9 cellular contexts compared by ENCODE assay signal in the genomic region with DNA sequence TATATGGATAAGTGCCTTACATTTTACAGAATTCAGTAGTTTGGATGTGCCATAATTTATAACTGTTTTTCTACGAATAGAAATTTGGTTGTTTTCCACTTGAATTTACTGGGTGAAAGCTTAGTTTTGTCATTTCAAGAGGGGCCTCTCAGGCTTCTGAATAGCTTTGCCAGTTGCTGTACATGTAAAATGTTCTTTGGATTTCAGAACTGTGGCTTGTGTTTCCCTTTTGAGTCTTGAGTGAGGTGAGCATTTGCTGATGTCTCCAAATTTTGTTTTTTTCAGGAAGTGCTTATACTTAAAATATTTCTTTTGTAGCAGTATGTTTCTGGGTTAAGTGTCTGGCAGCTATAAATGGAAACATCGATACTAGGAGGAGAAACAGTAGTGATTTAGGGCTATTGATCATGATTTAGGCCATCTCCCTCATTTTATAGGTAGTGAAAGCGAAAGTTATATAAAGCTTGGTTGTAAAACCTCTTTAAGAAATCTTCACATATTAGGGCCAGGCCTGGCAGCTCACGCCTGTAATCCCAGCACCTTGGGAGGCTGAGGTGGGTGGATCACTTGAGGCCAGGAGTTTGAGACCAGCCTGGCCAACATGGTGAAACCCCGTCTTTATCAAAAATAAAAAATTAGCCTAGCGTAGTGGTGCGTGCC. TPM values are rescaled to one million over a fixed set of nuclear protein-coding genes. Genes with fewer than 3 reads are reported as not detected.
DNase-seq lines count a peak whose midpoint lies in the region; ATAC-seq, FAIRE-seq and TF ChIP-seq lines count a peak whose summit lies in the region.
"Had no signal": no experiment of that assay in that cellular context is flagged by ENCODE, and none has a peak within 500 bp of the region (broad histone marks: within the 10 kb centered on the region; RNA-seq: fewer than 3 reads in every experiment).

No MANE protein-coding gene starts in this region.

- ATAC-seq in HG02981 (IDR thresholded peaks at IDR 0.05; ENCODE audit: unreplicated experiment) (peak; percentile 46), esophagus mucosa (no peak), HG02973 (IDR thresholded peaks at IDR 0.05; ENCODE audit: unreplicated experiment) (no peak)

- DNase-seq in GM12865 (ENCODE audit: low read depth) (peak; percentile 52), astrocyte (ENCODE audit: low read depth) (no peak), KBM-7 (no peak), SIG-M5 (lab: John Stamatoyannopoulos, UW) (no peak)
- DNase-seq: NCI-H187 had no signal

- FAIRE-seq in astrocyte (lab: Jason Lieb, UNC) = no peak

- H3K9ac ChIP-seq in astrocyte (ENCODE audit: low read length) (no peak overlapping the region), rectal smooth muscle tissue (ENCODE audit: low read length) (no peak overlapping the region)

- H3K4me3 Mint-ChIP-seq in astrocyte (ENCODE audit: unreplicated experiment) = peak overlapping the region; percentile 37

- TF ChIP-seq CTCF in GM12865 (IDR thresholded peaks at IDR 0.05; ENCODE audit: insufficient read depth, low read depth, low read length, missing control alignments) = no peak
- no peak for TF ChIP-seq CTCF in astrocyte (IDR thresholded peaks at IDR 0.05; ENCODE audit: insufficient read depth, low read depth, low read length)

- peak overlapping the region; percentile 44 for H3K4me3 ChIP-seq in GM12865 (ENCODE audit: low read depth, low read length)
- H3K4me3 ChIP-seq in astrocyte (ENCODE audit: insufficient read depth, low read depth, low read length) = no peak overlapping the region
- H3K4me3 ChIP-seq in rectal smooth muscle tissue (ENCODE audit: low read length) = no peak overlapping the region

- H3K4me1 Mint-ChIP-seq in astrocyte (ENCODE audit: low read depth, unreplicated experiment) = peaks cover 50% of the 10 kb centered on the region

- no peaks in the 10 kb centered on the region for H3K27me3 ChIP-seq in astrocyte (ENCODE audit: insufficient read depth, low read length)
- no peaks in the 10 kb centered on the region for H3K27me3 ChIP-seq in rectal smooth muscle tissue (ENCODE audit: control insufficient read depth, insufficient read depth, low read length)

- H4K20me1 ChIP-seq in astrocyte (ENCODE audit: insufficient read depth, low read length) = peaks cover 55% of the 10 kb centered on the region

- H3K79me2 ChIP-seq in astrocyte (ENCODE audit: insufficient read depth, low read length) = peaks cover 78% of the 10 kb centered on the region

- in situ Hi-C loops in KBM-7 (cut with MboI; ENCODE audit: low pct_unique_long_range_greater_than_20kb, low sequenced_read_pairs) = no loop called here

- peaks cover 2% of the 10 kb centered on the region for H3K9me3 Mint-ChIP-seq in astrocyte (ENCODE audit: unreplicated experiment)

- peak overlapping the region; percentile 30 for H3K27ac Mint-ChIP-seq in astrocyte (ENCODE audit: unreplicated experiment)

- H3K27ac ChIP-seq in astrocyte (ENCODE audit: low read depth, low read length) (no peak overlapping the region), rectal smooth muscle tissue (ENCODE audit: low read depth, low read length) (peak overlapping the region; percentile 88)

- no peaks in the 10 kb centered on the region for H3K9me3 ChIP-seq in astrocyte (ENCODE audit: insufficient read depth, low read depth, low read length)

- H3K27me3 Mint-ChIP-seq in astrocyte (ENCODE audit: low read depth, unreplicated experiment) = no peaks in the 10 kb centered on the region

- H3K36me3 ChIP-seq in astrocyte (ENCODE audit: insufficient read depth, low read length) (no peaks in the 10 kb centered on the region), rectal smooth muscle tissue (ENCODE audit: control insufficient read depth, insufficient read depth, low read length) (no peaks in the 10 kb centered on the region)

- peaks cover 19% of the 10 kb centered on the region for H3K4me1 ChIP-seq in astrocyte (ENCODE audit: insufficient read depth, low read length)
- H3K4me1 ChIP-seq in rectal smooth muscle tissue (ENCODE audit: control insufficient read depth, insufficient read depth, low read length) = peaks cover 36% of the 10 kb centered on the region

- no peak overlapping the region for H3K4me2 ChIP-seq in astrocyte (ENCODE audit: low read length)

- no peak overlapping the region for H2AFZ ChIP-seq in astrocyte (ENCODE audit: low read depth, low read length)

- H3K36me3 Mint-ChIP-seq in astrocyte (ENCODE audit: low read depth, unreplicated experiment) = peaks cover under 1% of the 10 kb centered on the region

RNA-seq across cellular contexts. Expression of a gene that starts 9.2 kb away (rescaled TPM):
- 52.3 and 56.2 TPM in 2 replicates for total RNA-seq in astrocyte
- total RNA-seq in esophagus mucosa = 21.2 TPM
